ENCODE assay signal across 29 cellular contexts in the genomic region with DNA sequence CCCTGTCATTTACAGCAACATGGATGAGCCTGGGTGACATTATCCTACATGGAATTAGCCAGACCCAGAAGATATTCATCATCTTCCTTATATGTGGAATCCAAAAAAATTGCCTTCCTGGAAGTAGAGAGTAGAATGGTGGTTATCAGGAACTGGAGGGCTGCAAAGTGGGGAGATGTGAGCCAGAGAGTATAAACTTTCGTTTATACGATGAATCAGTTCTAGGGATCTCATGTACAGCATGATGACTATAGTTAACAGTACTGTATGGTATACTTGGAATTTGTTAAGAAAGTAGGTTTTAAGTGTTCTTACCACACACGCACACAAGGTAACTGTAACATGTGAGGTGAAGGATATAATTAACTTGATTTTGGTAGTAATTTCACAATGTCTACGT.
"Had no signal": no experiment of that assay in that cellular context is flagged by ENCODE, and none has a peak within 500 bp of the region (broad histone marks: within the 10 kb centered on the region; RNA-seq: fewer than 3 reads in every experiment).

No MANE protein-coding gene starts in this region.

- H3K4me3 ChIP-seq: left lung, lower lobe of right lung, neural progenitor cell, pancreas, prostate gland, tibial nerve, uterus had no signal

- H3K9ac ChIP-seq: neural progenitor cell had no signal

- H3K36me3 ChIP-seq: left lung, lower lobe of right lung, neural progenitor cell, pancreas, prostate gland, tibial nerve, uterus had no signal

- DNase-seq: hippocampal formation; kidney; left colon; left lung; lower lobe of right lung; mammary epithelial cell; mesendoderm; naive B cell; natural killer cell; nephron progenitor cell; pancreas; posterior cingulate gyrus; retina; right cardiac atrium; small intestine; stimulated activated CD4-positive, alpha-beta T cell treated with anti-CD3 and anti-CD28 coated beads, Interleukin-1b, Interleukin-23, amount 100 ng/mL, for 48 hours; stimulated activated CD4-positive, alpha-beta T cell treated with anti-CD3 and anti-CD28 coated beads, Interleukin-2, amount 100 ng/mL, for 48 hours; stimulated activated CD4-positive, alpha-beta T cell treated with anti-CD3 and anti-CD28 coated beads, Interleukin-4, amount 100 ng/mL, for 4 hours; stimulated activated CD8-positive, alpha-beta memory T cell treated with anti-CD3 and anti-CD28 coated beads, Interleukin-4, amount 100 ng/mL, for 48 hours; stimulated activated naive CD4-positive, alpha-beta T cell treated with Interleukin-2 at 50 U/mL for 16 hours; stimulated activated naive CD8-positive, alpha-beta T cell treated with anti-CD3 and anti-CD28 coated beads, Interleukin-15, amount 100 ng/mL, for 72 hours; substantia nigra; uterus had no signal

- H2AFZ ChIP-seq: neural progenitor cell had no signal

- H3K4me2 ChIP-seq: neural progenitor cell had no signal

- ATAC-seq: left colon; left lung; lower lobe of right lung; natural killer cell; pancreas; right cardiac atrium; sciatic nerve; stimulated activated memory B cell treated with anti-CD40 and anti-IgM and Interleukin-4, amounts not matched to agents 10 μg/mL and 1 μg/mL and 100 μg/mL, for 72 hours; stimulated activated naive CD8-positive, alpha-beta T cell treated with anti-CD3 and anti-CD28 coated beads, Interleukin-15, amount 100 ng/mL, for 72 hours had no signal

- H3K9me3 ChIP-seq: left lung, lower lobe of right lung, neutrophil, pancreas, prostate gland, tibial nerve, uterus had no signal

- H3K4me1 ChIP-seq: neural progenitor cell, pancreas, prostate gland, uterus had no signal

- H3K27me3 ChIP-seq: left lung, neural progenitor cell, neutrophil, pancreas, tibial nerve, uterus had no signal

- H3K27ac ChIP-seq: left lung, lower lobe of right lung, neural progenitor cell, neutrophil, pancreas, prostate gland, uterus had no signal
